In genomic region chr2:8357738-8358137, GRCh38 we compare ENCODE assay signal across 24 cellular contexts.
DNase-seq lines count a peak whose midpoint lies in the region; ATAC-seq and TF ChIP-seq lines count a peak whose summit lies in the region.
"Had no signal": no experiment of that assay in that cellular context is flagged by ENCODE, and none has a peak within 500 bp of the region (broad histone marks: within the 10 kb centered on the region; RNA-seq: fewer than 3 reads in every experiment).

No MANE protein-coding gene starts in this region.

- TF ChIP-seq CTCF in GM12865 (IDR thresholded peaks at IDR 0.05; ENCODE audit: insufficient read depth, low read depth, low read length, missing control alignments) (no peak), natural killer cell (IDR thresholded peaks at IDR 0.05) (no peak), colonic mucosa (IDR thresholded peaks at IDR 0.05) (no peak), gastroesophageal sphincter (IDR thresholded peaks at IDR 0.05) (no peak)

- H3K4me2 ChIP-seq in BLaER1 treated with 17β-estradiol and CSF1 and Interleukin-3, amounts not matched to agents 10 nM and 100 nM, result peak overlapping the region in 7 of 11 experiments; percentile 15 to 58 (median 31); a peak in 13 of 22 replicates
- H3K4me2 ChIP-seq in Karpas-422 (ENCODE audit: low read depth, low read length, poor library complexity, severe bottlenecking), result no peak overlapping the region
- H3K4me2 ChIP-seq: A549 had no signal

- 0 out of 22 replicates have a peak overlapping the region, but pooled peaks of 1 of the 11 experiments have one; percentile 18 for H3K27ac ChIP-seq in BLaER1 treated with 17β-estradiol and CSF1 and Interleukin-3, amounts not matched to agents 10 nM and 100 nM
- H3K27ac ChIP-seq in colonic mucosa (no peak overlapping the region), Karpas-422 (ENCODE audit: low read length) (no peak overlapping the region), gastroesophageal sphincter (no peak overlapping the region)
- H3K27ac ChIP-seq: A549, HL-60, RWPE1 had no signal

- H3K4me3 Mint-ChIP-seq in T-helper 17 cell, result no peak overlapping the region
- peak overlapping the region; percentile 25 for H3K4me3 Mint-ChIP-seq in natural killer cell
- H3K4me3 Mint-ChIP-seq: CD4-positive, alpha-beta memory T cell had no signal

- no peaks in the 10 kb centered on the region for H3K9me3 ChIP-seq in BLaER1 treated with 17β-estradiol and CSF1 and Interleukin-3, amounts not matched to agents 10 nM and 100 nM (replicated peaks in 1 of 11)
- H3K9me3 ChIP-seq in T-helper 17 cell (ENCODE audit: control insufficient read depth, low read length, poor library complexity, severe bottlenecking), result no peaks in the 10 kb centered on the region
- no peaks in the 10 kb centered on the region for H3K9me3 ChIP-seq in colonic mucosa
- no peaks in the 10 kb centered on the region for H3K9me3 ChIP-seq in Karpas-422 (ENCODE audit: low read length)
- no peaks in the 10 kb centered on the region for H3K9me3 ChIP-seq in gastroesophageal sphincter

- DNase-seq in GM12865 (ENCODE audit: low read depth) (peak; percentile 61), T-helper 17 cell (no peak), natural killer cell (no peak), colonic mucosa (no peak), Karpas-422 (no peak)
- DNase-seq: AML-193; C1 segment of cervical spinal cord; CD4-positive, alpha-beta memory T cell; COR-L47; EL; GDM1; NCI-H1105 treated with DMSO at 0.1 percent for 48 hours; NCI-H1694; NCI-H2029 treated with DMSO at 0.1 percent for 48 hours; NCI-H446 treated with DMSO at 0.1 percent for 48 hours; NCI-H526 treated with DMSO at 0.1 percent for 48 hours; SHP77 had no signal

- no peak overlapping the region for H3K4me3 ChIP-seq in BLaER1 treated with 17β-estradiol and CSF1 and Interleukin-3, amounts not matched to agents 10 nM and 100 nM
- H3K4me3 ChIP-seq in GM12865 (ENCODE audit: low read depth, low read length) (no peak overlapping the region), colonic mucosa (no peak overlapping the region), Karpas-422 (ENCODE audit: low read length) (no peak overlapping the region), gastroesophageal sphincter (no peak overlapping the region)
- H3K4me3 ChIP-seq: A549 had no signal

- intact Hi-C loops in natural killer cell (cut with micrococcal nuclease), result no loop called here
- intact Hi-C loops in colonic mucosa (cut with DNase I), result no loop called here

- no peak for TF ChIP-seq POLR2A in gastroesophageal sphincter (IDR thresholded peaks at IDR 0.05)

- no peaks in the 10 kb centered on the region for H3K79me2 ChIP-seq in Karpas-422 (ENCODE audit: low read length)

- H3K36me3 ChIP-seq in BLaER1 treated with 17β-estradiol and CSF1 and Interleukin-3, amounts not matched to agents 10 nM and 100 nM, result no peaks in the 10 kb centered on the region
- H3K36me3 ChIP-seq in colonic mucosa, result no peaks in the 10 kb centered on the region
- no peaks in the 10 kb centered on the region for H3K36me3 ChIP-seq in Karpas-422 (ENCODE audit: insufficient read depth, low read length)
- no peaks in the 10 kb centered on the region for H3K36me3 ChIP-seq in gastroesophageal sphincter

- TF ChIP-seq EP300 in gastroesophageal sphincter (IDR thresholded peaks at IDR 0.05), result no peak

- 100% methylated on average over 1 of the region's 3 CpGs; no CpG with 5 or more reads in 1 of the 2 donors for WGBS in gastroesophageal sphincter (ENCODE audit: low coverage in 1 of 2), 2 donors

- H3K9ac ChIP-seq in BLaER1 treated with 17β-estradiol and CSF1 and Interleukin-3, amounts not matched to agents 10 nM and 100 nM, result no peak overlapping the region
- H3K9ac ChIP-seq in colonic mucosa (ENCODE audit: low read depth in 2 of 2, low read length in 2 of 2), result no peak overlapping the region
- H3K9ac ChIP-seq in Karpas-422 (ENCODE audit: low read length), result no peak overlapping the region

- H3K36me3 Mint-ChIP-seq in T-helper 17 cell (ENCODE audit: low read depth) (peaks cover 4% of the 10 kb centered on the region), natural killer cell (peaks cover 9% of the 10 kb centered on the region)

- no peak overlapping the region for H2AFZ ChIP-seq in Karpas-422 (ENCODE audit: low read length)

- peaks cover 11 to 24% (median 15%) of the 10 kb centered on the region in 10 experiments for H3K4me1 ChIP-seq in BLaER1 treated with 17β-estradiol and CSF1 and Interleukin-3, amounts not matched to agents 10 nM and 100 nM
- H3K4me1 ChIP-seq in colonic mucosa (no peaks in the 10 kb centered on the region), Karpas-422 (ENCODE audit: low read length) (no peaks in the 10 kb centered on the region), gastroesophageal sphincter (no peaks in the 10 kb centered on the region)
- H3K4me1 ChIP-seq: A549 had no signal

- no peaks in the 10 kb centered on the region for H3K9me3 Mint-ChIP-seq in natural killer cell

- no peak for ATAC-seq in T-helper 17 cell
- peak; percentile 62 to 95 (median 68) for ATAC-seq in natural killer cell
- ATAC-seq in gastroesophageal sphincter, result no peak
- ATAC-seq: A549, HCT116, Panc1 had no signal

- no peaks in the 10 kb centered on the region for H3K27me3 ChIP-seq in BLaER1 treated with 17β-estradiol and CSF1 and Interleukin-3, amounts not matched to agents 10 nM and 100 nM
- H3K27me3 ChIP-seq in colonic mucosa, result no peaks in the 10 kb centered on the region
- H3K27me3 ChIP-seq in Karpas-422 (ENCODE audit: low read length), result no peaks in the 10 kb centered on the region
- no peaks in the 10 kb centered on the region for H3K27me3 ChIP-seq in gastroesophageal sphincter

- H4K20me1 ChIP-seq in BLaER1 treated with 17β-estradiol and CSF1 and Interleukin-3, amounts not matched to agents 10 nM and 100 nM, result no peaks in the 10 kb centered on the region
- H4K20me1 ChIP-seq in Karpas-422 (ENCODE audit: insufficient read depth, low read depth, low read length), result no peaks in the 10 kb centered on the region

- no peaks in the 10 kb centered on the region for H3K9me2 ChIP-seq in Karpas-422 (replicated peaks; ENCODE audit: insufficient read depth, low read length)

- H3K27ac Mint-ChIP-seq in T-helper 17 cell, result peak overlapping the region; percentile 67
- H3K27ac Mint-ChIP-seq in natural killer cell, result peak overlapping the region in 1 of 2 donors; percentile 9

- peaks cover 12% of the 10 kb centered on the region for H3K4me1 Mint-ChIP-seq in T-helper 17 cell
- peaks cover 20 to 43% of the 10 kb centered on the region in 2 donors for H3K4me1 Mint-ChIP-seq in natural killer cell

- H3K27me3 Mint-ChIP-seq in T-helper 17 cell, result no peaks in the 10 kb centered on the region
- H3K27me3 Mint-ChIP-seq in natural killer cell (ENCODE audit: low read depth in 2 of 2), result peaks cover 0 to 5% of the 10 kb centered on the region in 2 donors
- H3K27me3 Mint-ChIP-seq: CD4-positive, alpha-beta memory T cell had no signal

Comparison
In these comparisons a context has a peak if more than half of its experiments do, and no peak if none do; other contexts are left out.
1. ATAC-seq: peak in natural killer cell (3 of 3); none in T-helper 17 cell (single experiment) and gastroesophageal sphincter (single experiment).